ENCODE assay signal across 10 cellular contexts in the genomic region with DNA sequence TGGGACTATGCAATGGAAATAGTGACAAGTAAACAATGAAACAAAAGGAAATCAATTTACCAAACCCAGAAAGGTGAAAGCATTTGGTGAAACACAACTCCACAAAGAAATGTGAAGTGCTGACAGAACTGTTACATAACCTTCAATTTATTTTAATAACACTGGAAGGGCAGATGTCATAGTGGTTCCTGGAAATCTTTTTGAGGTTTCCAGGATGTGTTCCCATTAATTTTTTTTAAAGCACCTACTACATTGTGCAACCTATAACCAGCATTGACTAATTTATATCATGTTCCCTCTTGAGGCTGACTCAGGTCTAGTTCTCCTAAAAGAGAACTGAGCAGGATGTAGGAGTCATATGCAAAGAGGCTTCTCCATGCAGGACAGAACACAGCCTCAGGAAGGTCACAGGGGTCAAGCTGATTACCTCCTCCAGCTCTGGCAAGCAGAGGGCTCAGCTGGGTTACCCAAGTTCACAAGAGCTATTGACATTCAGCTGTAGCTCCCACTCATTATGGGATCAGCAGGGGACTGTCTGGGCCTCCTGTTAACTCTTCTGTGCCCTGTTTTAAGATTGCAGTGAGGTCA.
A peak's percentile ranks its signal among the peaks of the same experiment; 100 is the strongest.
DNase-seq lines count a peak whose midpoint lies in the region; ATAC-seq and TF ChIP-seq lines count a peak whose summit lies in the region.
"Had no signal": no experiment of that assay in that cellular context is flagged by ENCODE, and none has a peak within 500 bp of the region (broad histone marks: within the 10 kb centered on the region; RNA-seq: fewer than 3 reads in every experiment).

No MANE protein-coding gene starts in this region.

- H3K4me3 ChIP-seq in cardiac muscle cell (no peak overlapping the region), Karpas-422 (ENCODE audit: low read length) (no peak overlapping the region)

- H3K9me3 Mint-ChIP-seq in activated naive CD4-positive, alpha-beta T cell treated with anti-CD3 and anti-CD28 coated beads for 36 hours, result no peaks in the 10 kb centered on the region
- no peaks in the 10 kb centered on the region for H3K9me3 Mint-ChIP-seq in stimulated activated naive CD8-positive, alpha-beta T cell treated with anti-CD3 and anti-CD28 coated beads, Interleukin-15, amount 100 ng/mL, for 72 hours

- H2AFZ ChIP-seq in Karpas-422 (ENCODE audit: low read length), result no peak overlapping the region

- H3K27me3 ChIP-seq in cardiac muscle cell (no peaks in the 10 kb centered on the region), Karpas-422 (ENCODE audit: low read length) (no peaks in the 10 kb centered on the region)

- peaks cover 29% of the 10 kb centered on the region for H3K4me1 Mint-ChIP-seq in activated naive CD4-positive, alpha-beta T cell treated with anti-CD3 and anti-CD28 coated beads for 36 hours (ENCODE audit: low read depth)
- peaks cover 4% of the 10 kb centered on the region for H3K4me1 Mint-ChIP-seq in stimulated activated naive CD8-positive, alpha-beta T cell treated with anti-CD3 and anti-CD28 coated beads, Interleukin-15, amount 100 ng/mL, for 72 hours

- POLR2A ChIA-PET in RWPE1 (lab: Yijun Ruan, JAX; ENCODE audit: low non-redundant PET), result no interaction called here

- no peak overlapping the region for H3K9ac ChIP-seq in Karpas-422 (ENCODE audit: low read length)

- H3K9me3 ChIP-seq in cardiac muscle cell (ENCODE audit: low read depth), result no peaks in the 10 kb centered on the region
- peaks cover 2% of the 10 kb centered on the region for H3K9me3 ChIP-seq in Karpas-422 (ENCODE audit: low read length)
- H3K9me3 ChIP-seq: Caco-2 had no signal

- no peaks in the 10 kb centered on the region for H3K9me2 ChIP-seq in Karpas-422 (replicated peaks; ENCODE audit: insufficient read depth, low read length)

- H3K36me3 ChIP-seq in cardiac muscle cell (no peaks in the 10 kb centered on the region), Karpas-422 (ENCODE audit: insufficient read depth, low read length) (no peaks in the 10 kb centered on the region)

- H3K27ac ChIP-seq in RWPE1 (peak overlapping the region; percentile 46; the same call in 1 of the 2 replicates), cardiac muscle cell (peak overlapping the region; percentile 18), Karpas-422 (ENCODE audit: low read length) (no peak overlapping the region), caudate nucleus (ENCODE audit: low read depth, low read length) (no peak overlapping the region)

- no peak overlapping the region for H3K4me2 ChIP-seq in Karpas-422 (ENCODE audit: low read depth, low read length, poor library complexity, severe bottlenecking)

- no peaks in the 10 kb centered on the region for H3K36me3 Mint-ChIP-seq in activated naive CD4-positive, alpha-beta T cell treated with anti-CD3 and anti-CD28 coated beads for 36 hours (ENCODE audit: low read depth)

- TF ChIP-seq CTCF in RWPE1 (conservative IDR thresholded peaks at IDR 0.05; ENCODE audit: low read depth), result no peak
- TF ChIP-seq CTCF in cardiac muscle cell (IDR thresholded peaks at IDR 0.05; ENCODE audit: low read depth, low read length), result no peak
- no peak for TF ChIP-seq CTCF in GM13976 (IDR thresholded peaks at IDR 0.05; ENCODE audit: borderline replicate concordance, control extremely low read depth, extremely low read depth, insufficient read depth, missing control alignments)

- ATAC-seq in stimulated activated naive CD8-positive, alpha-beta T cell treated with anti-CD3 and anti-CD28 coated beads, Interleukin-15, amount 100 ng/mL, for 72 hours, result peak; percentile 28

- CTCF ChIA-PET in activated naive CD4-positive, alpha-beta T cell treated with anti-CD3 and anti-CD28 coated beads for 36 hours (lab: Charles Lee), result interaction anchor here (1.4 kb wide), 1 partner anchor 261 kb away, joined by 3 read pairs; no protein-coding TSS in a partner anchor
- CTCF ChIA-PET in RWPE1 (lab: Yijun Ruan, JAX), result no interaction called here

- peaks cover 4% of the 10 kb centered on the region for H3K27me3 Mint-ChIP-seq in activated naive CD4-positive, alpha-beta T cell treated with anti-CD3 and anti-CD28 coated beads for 36 hours (ENCODE audit: low read depth)
- H3K27me3 Mint-ChIP-seq in stimulated activated naive CD8-positive, alpha-beta T cell treated with anti-CD3 and anti-CD28 coated beads, Interleukin-15, amount 100 ng/mL, for 72 hours, result no peaks in the 10 kb centered on the region

- H3K4me1 ChIP-seq in cardiac muscle cell (ENCODE audit: low read depth) (peaks cover 20% of the 10 kb centered on the region), Karpas-422 (ENCODE audit: low read length) (no peaks in the 10 kb centered on the region)
- H3K4me1 ChIP-seq: Caco-2 had no signal

- H3K79me2 ChIP-seq in Karpas-422 (ENCODE audit: low read length), result no peaks in the 10 kb centered on the region

- DNase-seq in activated naive CD4-positive, alpha-beta T cell treated with anti-CD3 and anti-CD28 coated beads for 36 hours, result peak; percentile 48
- no peak for DNase-seq in activated naive CD4-positive, alpha-beta T cell (lab: John Stamatoyannopoulos, UW)
- DNase-seq in RWPE1 (ENCODE audit: low spot score) (peak; percentile 87), cardiac muscle cell (ENCODE audit: low read depth in 1 of 2, low spot score in 1 of 2) (peak; percentile 84), Karpas-422 (no peak), GM13976 (ENCODE audit: low spot score) (no peak), caudate nucleus (lab: John Stamatoyannopoulos, UW) (no peak)
- DNase-seq in stimulated activated naive CD8-positive, alpha-beta T cell treated with anti-CD3 and anti-CD28 coated beads, Interleukin-15, amount 100 ng/mL, for 72 hours, result no peak
- DNase-seq: MM.1S had no signal

- intact Hi-C loops in activated naive CD4-positive, alpha-beta T cell treated with anti-CD3 and anti-CD28 coated beads for 36 hours (cut with micrococcal nuclease), result loop anchor here (1.0 to 5.0 kb wide), 8 partner anchors 156 to 680 kb away; no protein-coding TSS in a partner anchor

- H3K27ac Mint-ChIP-seq in activated naive CD4-positive, alpha-beta T cell treated with anti-CD3 and anti-CD28 coated beads for 36 hours, result peak overlapping the region; percentile 30
- H3K27ac Mint-ChIP-seq in stimulated activated naive CD8-positive, alpha-beta T cell treated with anti-CD3 and anti-CD28 coated beads, Interleukin-15, amount 100 ng/mL, for 72 hours, result no peak overlapping the region

- H4K20me1 ChIP-seq in Karpas-422 (ENCODE audit: insufficient read depth, low read depth, low read length), result no peaks in the 10 kb centered on the region

- H3K4me3 Mint-ChIP-seq in activated naive CD4-positive, alpha-beta T cell treated with anti-CD3 and anti-CD28 coated beads for 36 hours, result no peak overlapping the region
- H3K4me3 Mint-ChIP-seq in stimulated activated naive CD8-positive, alpha-beta T cell treated with anti-CD3 and anti-CD28 coated beads, Interleukin-15, amount 100 ng/mL, for 72 hours, result no peak overlapping the region

- in situ Hi-C loops in GM13976 (cut with MboI; ENCODE audit: low sequenced_read_pairs, unreplicated experiment), result no loop called here

Comparison
In these comparisons a context has a peak if more than half of its experiments do, and no peak if none do; other contexts are left out.
1. DNase-seq: peak in activated naive CD4-positive, alpha-beta T cell treated with anti-CD3 and anti-CD28 coated beads for 36 hours (single experiment), RWPE1 (single experiment) and cardiac muscle cell (2 of 2); none in activated naive CD4-positive, alpha-beta T cell (0 of 4), stimulated activated naive CD8-positive, alpha-beta T cell treated with anti-CD3 and anti-CD28 coated beads, Interleukin-15, amount 100 ng/mL, for 72 hours (0 of 2), Karpas-422 (single experiment), GM13976 (single experiment) and caudate nucleus (0 of 61).
2. H3K27ac ChIP-seq: peak in RWPE1 (single experiment) and cardiac muscle cell (single experiment); none in Karpas-422 (single experiment) and caudate nucleus (single experiment).